21 cellular contexts compared by ENCODE assay signal in genomic region chr15:60275624-60276023, GRCh38.
"Had no signal": no experiment of that assay in that cellular context is flagged by ENCODE, and none has a peak within 500 bp of the region (broad histone marks: within the 10 kb centered on the region; RNA-seq: fewer than 3 reads in every experiment).

No MANE protein-coding gene starts in this region.

- H3K27me3 ChIP-seq: left lung had no signal

- H3K36me3 ChIP-seq: esophagus muscularis mucosa, heart left ventricle, left lung, spleen, tibial nerve had no signal

- H3K27ac ChIP-seq: esophagus muscularis mucosa, foreskin keratinocyte, heart left ventricle, left lung, spleen, tibial nerve had no signal

- DNase-seq: activated CD4-positive, alpha-beta T cell treated with anti-CD3 and anti-CD28 coated beads for 36 hours; activated CD4-positive, CD25-positive, alpha-beta regulatory T cell; activated naive CD4-positive, alpha-beta T cell; activated T-cell treated with anti-CD3 and anti-CD28 coated beads for 4 hours; activated T-cell treated with anti-CD3 and anti-CD28 coated beads, Interleukin-2, amount 50 U/mL, for 72 hours; anterior cingulate cortex; foreskin keratinocyte; heart left ventricle; kidney glomerular epithelial cell; left lung; mucosa of descending colon; posterior cingulate gyrus; right cardiac atrium; spleen; stimulated activated naive CD4-positive, alpha-beta T cell had no signal

- H3K4me3 ChIP-seq: esophagus muscularis mucosa, heart left ventricle, left lung, lung, mucosa of descending colon, spleen, tibial nerve had no signal

- FAIRE-seq: bronchial epithelial cell had no signal

- H3K4me1 ChIP-seq: esophagus muscularis mucosa, foreskin keratinocyte, heart left ventricle, left lung, spleen, tibial nerve had no signal

- ATAC-seq: activated CD4-positive, alpha-beta T cell treated with anti-CD3 and anti-CD28 coated beads for 36 hours; activated naive CD4-positive, alpha-beta T cell treated with anti-CD3 and anti-CD28 coated beads, Interleukin-2, amount 50 U/mL, for 72 hours; activated T-cell treated with anti-CD3 and anti-CD28 coated beads, Interleukin-2, amount 50 U/mL, for 72 hours; foreskin keratinocyte; heart left ventricle; left lung; mucosa of descending colon; natural killer cell treated with Interleukin-12 subunit alpha and Interleukin-12 subunit beta and Interleukin-15 and Interleukin-18, amount 100 ng/mL, for 72 hours; right cardiac atrium had no signal
